Comparison of ENCODE assay signal across 7 cellular contexts in genomic region chr15:42576040-42576594, GRCh38. TPM values are rescaled to one million over a fixed set of nuclear protein-coding genes. Genes with fewer than 3 reads are reported as not detected.
A peak's percentile ranks its signal among the peaks of the same experiment; 100 is the strongest.
DNase-seq lines count a peak whose midpoint lies in the region; ATAC-seq and TF ChIP-seq lines count a peak whose summit lies in the region.

No MANE protein-coding gene starts in this region.

- peaks cover 28% of the 10 kb centered on the region for H3K27me3 ChIP-seq in H7 (ENCODE audit: control insufficient read depth, insufficient read depth, low read length)
- no peaks in the 10 kb centered on the region for H3K27me3 ChIP-seq in SJCRH30
- H3K27me3 ChIP-seq in skeletal muscle tissue (ENCODE audit: control insufficient read depth in 3 of 3, insufficient read depth in 3 of 3, low read length in 3 of 3), result peaks cover 0 to 12% (median 6%) of the 10 kb centered on the region in 3 donors

- peak overlapping the region; percentile 77 to 85 (median 82) for H3K9ac ChIP-seq in skeletal muscle tissue (ENCODE audit: low read depth in 1 of 3, low read length in 3 of 3)

- ATAC-seq in GM18861 (IDR thresholded peaks at IDR 0.05; ENCODE audit: unreplicated experiment), result no peak

- peak overlapping the region; percentile 92 for H3K27ac ChIP-seq in SJCRH30
- H3K27ac ChIP-seq in skeletal muscle tissue (ENCODE audit: low read depth, low read length), result peak overlapping the region; percentile 68

- H3K9me3 ChIP-seq in SJCRH30 (replicated peaks) (no peaks in the 10 kb centered on the region), skeletal muscle tissue (ENCODE audit: control insufficient read depth in 3 of 3, low read length in 3 of 3) (no peaks in the 10 kb centered on the region)

- H3K4me1 ChIP-seq in SJCRH30 (peaks cover 15% of the 10 kb centered on the region), skeletal muscle tissue (ENCODE audit: control insufficient read depth in 3 of 3, insufficient read depth in 3 of 3, low read length in 3 of 3) (peaks cover 17 to 22% (median 18%) of the 10 kb centered on the region in 3 donors)

- H3K4me3 ChIP-seq in H7 (ENCODE audit: insufficient read depth, low read depth, low read length) (peak overlapping the region; percentile 75), SJCRH30 (peak overlapping the region; percentile 98), fibroblast of the aortic adventitia (ENCODE audit: low read depth, low read length) (peak overlapping the region; percentile 78), skeletal muscle tissue (ENCODE audit: low read length in 3 of 3) (peak overlapping the region; percentile 80 to 84 (median 84))

- DNase-seq in H7, result peak; percentile 34
- DNase-seq in SJCRH30, result no peak
- no peak for DNase-seq in fibroblast of the aortic adventitia (ENCODE audit: low read depth)
- no peak for DNase-seq in activated CD8-positive, alpha-beta memory T cell treated with anti-CD3 and anti-CD28 coated beads for 24 hours
- DNase-seq in occipital lobe (lab: John Stamatoyannopoulos, UW), result no peak

- no peak for TF ChIP-seq CTCF in fibroblast of the aortic adventitia (IDR thresholded peaks at IDR 0.05; ENCODE audit: insufficient read depth, low read length)

- no peaks in the 10 kb centered on the region for H3K36me3 ChIP-seq in H7 (replicated peaks; ENCODE audit: control insufficient read depth, insufficient read depth, low read length)
- no peaks in the 10 kb centered on the region; the same call in 1 of the 2 replicates for H3K36me3 ChIP-seq in SJCRH30
- no peaks in the 10 kb centered on the region for H3K36me3 ChIP-seq in skeletal muscle tissue (ENCODE audit: control insufficient read depth in 3 of 3, insufficient read depth in 3 of 3, low read length in 3 of 3)

RNA-seq across cellular contexts. Expression of gene STARD9, which starts 0.7 kb away (rescaled TPM):
- total RNA-seq in H7 (2014; rRNA removed; shearing (Covaris generic)), result 1.4 and 2.8 TPM in 2 replicates
- 11.0 and 15.2 TPM in 2 replicates for total RNA-seq in SJCRH30 (2014; rRNA removed; shearing (Covaris generic))
- total RNA-seq in fibroblast of the aortic adventitia (ENCODE audit: low replicate concordance), result 5.2 and 8.0 TPM in 2 replicates
- 27.7 TPM for total RNA-seq in skeletal muscle tissue
- total RNA-seq in occipital lobe, result 5.1 TPM

RNA-seq across cellular contexts. Expression of gene HAUS2, which starts 27.5 kb away (rescaled TPM):
- total RNA-seq in H7 (2014; rRNA removed; shearing (Covaris generic)), result 20.5 and 28.0 TPM in 2 replicates
- 54.7 and 59.2 TPM in 2 replicates for total RNA-seq in SJCRH30 (2014; rRNA removed; shearing (Covaris generic))
- total RNA-seq in fibroblast of the aortic adventitia (ENCODE audit: low replicate concordance), result 41.4 and 41.5 TPM in 2 replicates
- 9.4 TPM for total RNA-seq in skeletal muscle tissue
- total RNA-seq in occipital lobe, result 54.6 TPM

RNA-seq across cellular contexts. Expression of gene LRRC57, which starts 27.5 kb away (rescaled TPM):
- total RNA-seq in H7 (2014; rRNA removed; shearing (Covaris generic)), result 8.6 and 10.3 TPM in 2 replicates
- 23.8 and 26.4 TPM in 2 replicates for total RNA-seq in SJCRH30 (2014; rRNA removed; shearing (Covaris generic))
- total RNA-seq in fibroblast of the aortic adventitia (ENCODE audit: low replicate concordance) (12.9 and 21.6 TPM in 2 replicates), skeletal muscle tissue (8.9 TPM), occipital lobe (16.2 TPM)
